Comparison of ENCODE assay signal across 8 cellular contexts in the genomic region with DNA sequence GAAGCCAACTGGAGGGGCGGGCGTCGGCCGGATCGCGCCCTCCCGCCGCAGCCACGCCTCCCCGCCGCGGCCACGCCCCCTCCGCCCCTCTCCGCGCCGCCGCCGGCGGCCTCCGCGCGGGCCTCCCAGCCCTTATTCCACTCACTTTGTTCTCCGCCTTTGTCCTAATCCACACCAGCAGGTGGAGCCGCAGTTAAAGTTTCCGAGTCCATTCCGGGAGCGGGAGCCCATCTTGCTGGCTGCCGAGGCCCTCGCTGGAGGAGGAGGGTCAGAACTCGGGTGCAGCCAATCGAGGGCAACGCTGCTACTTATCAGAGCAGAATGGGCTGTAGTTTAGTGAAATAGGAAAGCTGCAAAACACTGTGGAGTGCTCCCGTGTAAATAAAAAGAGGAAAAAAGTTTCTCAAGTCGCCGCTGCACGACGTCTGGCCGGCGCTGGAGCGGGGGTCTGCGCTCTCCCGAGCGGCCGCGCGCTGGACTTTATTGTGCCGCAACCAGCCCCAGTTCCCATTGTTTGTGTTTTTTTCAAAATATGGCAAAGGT. TPM values are rescaled to one million over a fixed set of nuclear protein-coding genes. Genes with fewer than 3 reads are reported as not detected.
DNase-seq lines count a peak whose midpoint lies in the region; ATAC-seq, FAIRE-seq and TF ChIP-seq lines count a peak whose summit lies in the region.

A gene (plus strand): TSS at position 271 of the 543 bp plus-strand sequence. CDS start 262 bp downstream, at position 533.

- H3K4me2 ChIP-seq in BLaER1, result peak within 1 kb of the TSS; percentile 77

- no peaks in the 10 kb centered on the region for H3K9me3 ChIP-seq in BLaER1

- H3K4me3 Mint-ChIP-seq in activated CD4-positive, alpha-beta T cell treated with anti-CD3 and anti-CD28 coated beads for 36 hours, result peak within 1 kb of the TSS; percentile 84

- peak within 1 kb of the TSS; percentile 98 for H3K27ac Mint-ChIP-seq in activated CD4-positive, alpha-beta T cell treated with anti-CD3 and anti-CD28 coated beads for 36 hours

- peaks cover 15% of the 10 kb centered on the region for H3K36me3 Mint-ChIP-seq in activated CD4-positive, alpha-beta T cell treated with anti-CD3 and anti-CD28 coated beads for 36 hours (ENCODE audit: low read depth)

- no peaks in the 10 kb centered on the region for H3K27me3 ChIP-seq in BLaER1

- POLR2A ChIA-PET in activated CD4-positive, alpha-beta T cell treated with anti-CD3 and anti-CD28 coated beads for 36 hours (lab: Charles Lee), result interaction anchor here (0.7 to 1.6 kb wide), 2 partner anchors 49 to 184 kb away, joined by 3 to 8 read pairs; no protein-coding TSS in a partner anchor

- peaks cover 43% of the 10 kb centered on the region for H4K20me1 ChIP-seq in BLaER1

- intact Hi-C loops in activated CD4-positive, alpha-beta T cell treated with anti-CD3 and anti-CD28 coated beads for 36 hours (cut with DNase I, micrococcal nuclease), result loop anchor here (1.0 to 10.0 kb wide), 19 partner anchors 23 to 1292 kb away; a partner anchor contains a TSS

- CTCF ChIA-PET in activated CD4-positive, alpha-beta T cell treated with anti-CD3 and anti-CD28 coated beads for 36 hours (lab: Charles Lee), result interaction anchor here (0.7 to 4.0 kb wide), 6 partner anchors 10 to 352 kb away, joined by 3 to 25 read pairs (median 4); no protein-coding TSS in a partner anchor

- peaks cover 50% of the 10 kb centered on the region for H3K4me1 Mint-ChIP-seq in activated CD4-positive, alpha-beta T cell treated with anti-CD3 and anti-CD28 coated beads for 36 hours

- DNase-seq in GM19239 (ENCODE audit: insufficient read length, low spot score) (peak; percentile 78), NCI-H524 (lab: John Stamatoyannopoulos, UW) (peak; percentile 97 to 98), choroid plexus epithelial cell (ENCODE audit: low read depth) (peak; percentile 99), kidney glomerular epithelial cell (lab: John Stamatoyannopoulos, UW) (peak; percentile 97)
- peak; percentile 97 for DNase-seq in activated CD4-positive, alpha-beta T cell treated with anti-CD3 and anti-CD28 coated beads for 36 hours
- DNase-seq in stimulated activated CD4-positive, alpha-beta T cell treated with anti-CD3 and anti-CD28 coated beads, Interleukin-1b, Interleukin-23, amount 100 ng/mL, for 24 hours (ENCODE audit: low read depth in 4 of 4, low spot score in 1 of 4), result peak; percentile 80 to 96 (median 89)

- H3K9me3 Mint-ChIP-seq in activated CD4-positive, alpha-beta T cell treated with anti-CD3 and anti-CD28 coated beads for 36 hours (ENCODE audit: low read depth), result no peaks in the 10 kb centered on the region

- H3K36me3 ChIP-seq in BLaER1, result peaks cover 16% of the 10 kb centered on the region

- H3K27me3 Mint-ChIP-seq in activated CD4-positive, alpha-beta T cell treated with anti-CD3 and anti-CD28 coated beads for 36 hours, result no peaks in the 10 kb centered on the region

- H3K27ac ChIP-seq in BLaER1, result peak within 1 kb of the TSS; percentile 98

- peak; percentile 73 for TF ChIP-seq CTCF in choroid plexus epithelial cell (conservative IDR thresholded peaks at IDR 0.05; ENCODE audit: low read depth, low read length)

- peak within 1 kb of the TSS; percentile 99 for H3K9ac ChIP-seq in BLaER1

- peak; percentile 75 for ATAC-seq in HG03457 (IDR thresholded peaks at IDR 0.05; ENCODE audit: unreplicated experiment)
- peak; percentile 85 for ATAC-seq in activated CD4-positive, alpha-beta T cell treated with anti-CD3 and anti-CD28 coated beads for 36 hours

- H3K4me1 ChIP-seq in BLaER1, result peaks cover 42% of the 10 kb centered on the region

- H3K4me3 ChIP-seq in BLaER1 (peak within 1 kb of the TSS; percentile 95), choroid plexus epithelial cell (ENCODE audit: low read depth, low read length) (peak within 1 kb of the TSS; percentile 86)

- peak; percentile 88 for FAIRE-seq in GM19239 (lab: Jason Lieb, UNC)

RNA-seq across cellular contexts. Expression of the gene that starts here (rescaled TPM):
- total RNA-seq in activated CD4-positive, alpha-beta T cell treated with anti-CD3 and anti-CD28 coated beads for 36 hours, result 10 to 100 TPM; 21.2 to 28.6 TPM

Comparison
In these comparisons a context has a peak if more than half of its experiments do, and no peak if none do; other contexts are left out.
1. Peak in every context shown above with its lines: DNase-seq, ATAC-seq, H3K4me3 ChIP-seq and H3K27ac ChIP-seq.